ENCODE assay signal across 13 cellular contexts in the genomic region with DNA sequence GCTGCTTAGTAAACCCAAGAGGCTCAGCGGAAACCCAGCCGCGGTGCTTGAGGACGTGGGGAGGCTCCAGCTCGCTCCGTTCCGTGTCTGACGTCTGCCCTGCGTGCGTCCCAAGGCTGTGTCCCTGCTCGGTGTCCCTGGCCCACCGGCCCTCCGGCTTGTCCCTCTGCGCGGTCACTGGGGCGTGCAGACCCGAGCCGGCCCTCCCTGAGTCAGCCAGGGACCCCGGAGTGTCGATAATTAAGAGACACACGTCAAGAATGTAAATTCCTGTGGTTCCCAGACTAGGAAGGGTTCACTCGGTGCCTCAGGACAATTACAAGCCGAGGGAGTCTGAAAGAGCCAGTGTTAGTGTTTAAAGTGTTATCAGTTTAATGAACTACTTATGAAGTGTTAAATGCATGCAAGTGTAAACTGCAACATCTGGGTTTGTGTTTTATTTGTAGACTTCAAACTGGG.
DNase-seq lines count a peak whose midpoint lies in the region; ATAC-seq and TF ChIP-seq lines count a peak whose summit lies in the region.
"Had no signal": no experiment of that assay in that cellular context is flagged by ENCODE, and none has a peak within 500 bp of the region (broad histone marks: within the 10 kb centered on the region; RNA-seq: fewer than 3 reads in every experiment).

No MANE protein-coding gene starts in this region.

- H2AK5ac ChIP-seq in neuronal stem cell (ENCODE audit: low read depth, low read length): no peak overlapping the region

- no peak for TF ChIP-seq CTCF in left ventricle myocardium inferior (IDR thresholded peaks at IDR 0.05; ENCODE audit: borderline replicate concordance)

- no peak overlapping the region for H4K91ac ChIP-seq in neuronal stem cell (ENCODE audit: low read depth, low read length, poor library complexity)

- ATAC-seq in activated T-cell treated with anti-CD3 and anti-CD28 coated beads, Interleukin-2, amount 50 U/mL, for 72 hours (replicated peaks in 1 of 2): no peak

- no peaks in the 10 kb centered on the region for H3K79me1 ChIP-seq in neuronal stem cell (ENCODE audit: low read depth, low read length)

- peaks cover 21% of the 10 kb centered on the region for H3K9me3 ChIP-seq in left ventricle myocardium inferior (replicated peaks)
- H3K9me3 ChIP-seq in neuronal stem cell (replicated peaks in 1 of 2; ENCODE audit: control insufficient read depth in 2 of 2, insufficient read depth in 1 of 2, low read depth in 1 of 2, low read length in 2 of 2): peaks cover 6% of the 10 kb centered on the region in 2 donors

- H3K36me3 Mint-ChIP-seq in activated T-cell treated with anti-CD3 and anti-CD28 coated beads, Interleukin-2, amount 50 U/mL, for 72 hours (ENCODE audit: insufficient read depth in 2 of 2): peaks cover 0 to 1% of the 10 kb centered on the region in 2 donors
- H3K36me3 Mint-ChIP-seq in activated T-helper 1 cell treated with anti-CD3 and anti-CD28 coated beads, Interleukin-12 subunit alpha, Interleukin-12 subunit beta, Interleukin-2, Interleukin-4 antibody, amounts not matched to agents 30 ng/mL and 10 ng/mL and 1 ng/mL, durations not matched to agents 14 hours and 24 hours and 36 hours (ENCODE audit: low read depth): no peaks in the 10 kb centered on the region

- no peak overlapping the region for H2BK15ac ChIP-seq in neuronal stem cell (ENCODE audit: low read length)

- H2BK120ac ChIP-seq in neuronal stem cell (ENCODE audit: low read depth, low read length): no peak overlapping the region

- no peak overlapping the region for H3K27ac ChIP-seq in left ventricle myocardium inferior (replicated peaks)
- no peak overlapping the region for H3K27ac ChIP-seq in neuronal stem cell (replicated peaks; ENCODE audit: low read length)
- H3K27ac ChIP-seq: lower lobe of right lung, SK-N-MC had no signal

- WGBS in neuronal stem cell (ENCODE audit: extremely low coverage in 2 of 2, insufficient read length in 2 of 2, insufficient replicate concordance in 1 of 2), 2 donors: no CpG with 5 or more reads among the region's 23 CpGs

- H3K4me2 ChIP-seq in neuronal stem cell (ENCODE audit: insufficient read depth, low read length, poor library complexity, severe bottlenecking): peak overlapping the region; percentile 78

- H3K4me3 Mint-ChIP-seq in activated T-cell treated with anti-CD3 and anti-CD28 coated beads, Interleukin-2, amount 50 U/mL, for 72 hours: peak overlapping the region in 1 of 2 donors; percentile 62
- no peak overlapping the region for H3K4me3 Mint-ChIP-seq in activated T-helper 1 cell treated with anti-CD3 and anti-CD28 coated beads, Interleukin-12 subunit alpha, Interleukin-12 subunit beta, Interleukin-2, Interleukin-4 antibody, amounts not matched to agents 30 ng/mL and 10 ng/mL and 1 ng/mL, durations not matched to agents 14 hours and 24 hours and 36 hours

- no peak overlapping the region for H3K23ac ChIP-seq in neuronal stem cell (ENCODE audit: low read depth, low read length, poor library complexity)

- no peak overlapping the region for H3K4ac ChIP-seq in neuronal stem cell (ENCODE audit: low read length)

- peaks cover 13% of the 10 kb centered on the region for H3K4me1 ChIP-seq in left ventricle myocardium inferior
- H3K4me1 ChIP-seq in neuronal stem cell (ENCODE audit: control insufficient read depth in 2 of 2, insufficient read depth in 1 of 2, low read depth in 1 of 2, low read length in 2 of 2): peaks cover 7 to 8% of the 10 kb centered on the region in 2 donors

- H3K36me3 ChIP-seq in left ventricle myocardium inferior (no peaks in the 10 kb centered on the region), neuronal stem cell (replicated peaks in 1 of 2; ENCODE audit: control insufficient read depth in 2 of 2, insufficient read depth in 2 of 2, low read length in 2 of 2) (no peaks in the 10 kb centered on the region)
- H3K36me3 ChIP-seq: lower lobe of right lung had no signal

- peaks cover 41% of the 10 kb centered on the region for H3K27me3 Mint-ChIP-seq in activated T-cell treated with anti-CD3 and anti-CD28 coated beads, Interleukin-2, amount 50 U/mL, for 72 hours (ENCODE audit: low read depth)
- peaks cover 32% of the 10 kb centered on the region for H3K27me3 Mint-ChIP-seq in activated T-helper 1 cell treated with anti-CD3 and anti-CD28 coated beads, Interleukin-12 subunit alpha, Interleukin-12 subunit beta, Interleukin-2, Interleukin-4 antibody, amounts not matched to agents 30 ng/mL and 10 ng/mL and 1 ng/mL, durations not matched to agents 14 hours and 24 hours and 36 hours (ENCODE audit: insufficient read depth)

- H3K9ac ChIP-seq in neuronal stem cell (ENCODE audit: low read depth, low read length, poor library complexity): no peak overlapping the region

- H3K14ac ChIP-seq in neuronal stem cell (ENCODE audit: low read length): no peak overlapping the region

- peaks cover 0 to 2% of the 10 kb centered on the region in 2 donors for H3K9me3 Mint-ChIP-seq in activated T-cell treated with anti-CD3 and anti-CD28 coated beads, Interleukin-2, amount 50 U/mL, for 72 hours
- peaks cover 7% of the 10 kb centered on the region for H3K9me3 Mint-ChIP-seq in activated T-helper 1 cell treated with anti-CD3 and anti-CD28 coated beads, Interleukin-12 subunit alpha, Interleukin-12 subunit beta, Interleukin-2, Interleukin-4 antibody, amounts not matched to agents 30 ng/mL and 10 ng/mL and 1 ng/mL, durations not matched to agents 14 hours and 24 hours and 36 hours

- H3K4me3 ChIP-seq in left ventricle myocardium inferior (peak overlapping the region; percentile 62), neuronal stem cell (ENCODE audit: low read length in 2 of 2) (peak overlapping the region in 1 of 2 donors; percentile 70)
- H3K4me3 ChIP-seq: SK-N-MC had no signal

- no peak overlapping the region for H3K27ac Mint-ChIP-seq in activated T-cell treated with anti-CD3 and anti-CD28 coated beads, Interleukin-2, amount 50 U/mL, for 72 hours
- no peak overlapping the region for H3K27ac Mint-ChIP-seq in activated T-helper 1 cell treated with anti-CD3 and anti-CD28 coated beads, Interleukin-12 subunit alpha, Interleukin-12 subunit beta, Interleukin-2, Interleukin-4 antibody, amounts not matched to agents 30 ng/mL and 10 ng/mL and 1 ng/mL, durations not matched to agents 14 hours and 24 hours and 36 hours

- H2AFZ ChIP-seq in neuronal stem cell (ENCODE audit: low read length): peak overlapping the region; percentile 97

- peak overlapping the region; percentile 68 for H3K18ac ChIP-seq in neuronal stem cell (ENCODE audit: low read length)

- intact Hi-C loops in left ventricle myocardium inferior (cut with micrococcal nuclease): loop anchor here (10.0 kb wide), 1 partner anchor 655 kb away; no protein-coding TSS in a partner anchor
- intact Hi-C loops in activated T-helper 1 cell treated with anti-CD3 and anti-CD28 coated beads, Interleukin-12 subunit alpha, Interleukin-12 subunit beta, Interleukin-2, Interleukin-4 antibody, amounts not matched to agents 30 ng/mL and 10 ng/mL and 1 ng/mL, durations not matched to agents 14 hours and 24 hours and 36 hours (cut with micrococcal nuclease): no loop called here

- peaks cover 72% of the 10 kb centered on the region for H3K27me3 ChIP-seq in left ventricle myocardium inferior (ENCODE audit: low read depth)
- H3K27me3 ChIP-seq in neuronal stem cell (ENCODE audit: control insufficient read depth in 3 of 3, insufficient read depth in 3 of 3, low read depth in 1 of 3, low read length in 3 of 3): peaks cover 3 to 36% (median 9%) of the 10 kb centered on the region in 3 experiments

- no peak overlapping the region for H2BK12ac ChIP-seq in neuronal stem cell (ENCODE audit: low read length)

- peaks cover 9% of the 10 kb centered on the region for H3K4me1 Mint-ChIP-seq in activated T-cell treated with anti-CD3 and anti-CD28 coated beads, Interleukin-2, amount 50 U/mL, for 72 hours (ENCODE audit: low read depth)
- peaks cover 5% of the 10 kb centered on the region for H3K4me1 Mint-ChIP-seq in activated T-helper 1 cell treated with anti-CD3 and anti-CD28 coated beads, Interleukin-12 subunit alpha, Interleukin-12 subunit beta, Interleukin-2, Interleukin-4 antibody, amounts not matched to agents 30 ng/mL and 10 ng/mL and 1 ng/mL, durations not matched to agents 14 hours and 24 hours and 36 hours (ENCODE audit: low read depth)

- no peak overlapping the region for H4K8ac ChIP-seq in neuronal stem cell (ENCODE audit: low read depth, low read length)

- no peak overlapping the region for H2BK5ac ChIP-seq in neuronal stem cell (ENCODE audit: low read length)

- peak; percentile 7 for DNase-seq in GM04504 (ENCODE audit: low read depth)
- DNase-seq in amniotic epithelial cell (ENCODE audit: low read depth): peak; percentile 8
- DNase-seq in left ventricle myocardium inferior: no peak
- peak; percentile 53 for DNase-seq in neuronal stem cell (ENCODE audit: low spot score)
- DNase-seq in NCI-H146 treated with DMSO at 0.1 percent for 48 hours (lab: John Stamatoyannopoulos, UW; ENCODE audit: unreplicated experiment): no peak
- DNase-seq in activated effector memory CD4-positive, alpha-beta T cell treated with anti-CD3 and anti-CD28 coated beads, Interleukin-2, amount 50 U/mL, for 16 hours: no peak
- DNase-seq in activated T-cell treated with anti-CD3 and anti-CD28 coated beads, Interleukin-2, amount 50 U/mL, for 72 hours: no peak
- no peak for DNase-seq in activated T-helper 1 cell treated with anti-CD3 and anti-CD28 coated beads, Interleukin-12 subunit alpha, Interleukin-12 subunit beta, Interleukin-2, Interleukin-4 antibody, amounts not matched to agents 30 ng/mL and 10 ng/mL and 1 ng/mL, durations not matched to agents 14 hours and 24 hours and 36 hours (ENCODE audit: low spot score)
- DNase-seq: activated CD4-positive, alpha-beta T cell treated with anti-CD3 and anti-CD28 coated beads for 4 hours; activated naive CD4-positive, alpha-beta T cell; KG1; lower lobe of right lung had no signal

Comparison
In these comparisons a context has a peak if more than half of its experiments do, and no peak if none do; other contexts are left out.
1. DNase-seq: peak in GM04504 (single experiment), amniotic epithelial cell (single experiment) and neuronal stem cell (single experiment); none in left ventricle myocardium inferior (single experiment), NCI-H146 treated with DMSO at 0.1 percent for 48 hours (single experiment), activated effector memory CD4-positive, alpha-beta T cell treated with anti-CD3 and anti-CD28 coated beads, Interleukin-2, amount 50 U/mL, for 16 hours (single experiment), activated T-cell treated with anti-CD3 and anti-CD28 coated beads, Interleukin-2, amount 50 U/mL, for 72 hours (0 of 2) and activated T-helper 1 cell treated with anti-CD3 and anti-CD28 coated beads, Interleukin-12 subunit alpha, Interleukin-12 subunit beta, Interleukin-2, Interleukin-4 antibody, amounts not matched to agents 30 ng/mL and 10 ng/mL and 1 ng/mL, durations not matched to agents 14 hours and 24 hours and 36 hours (single experiment).